11 cellular contexts compared by ENCODE assay signal in the genomic region with DNA sequence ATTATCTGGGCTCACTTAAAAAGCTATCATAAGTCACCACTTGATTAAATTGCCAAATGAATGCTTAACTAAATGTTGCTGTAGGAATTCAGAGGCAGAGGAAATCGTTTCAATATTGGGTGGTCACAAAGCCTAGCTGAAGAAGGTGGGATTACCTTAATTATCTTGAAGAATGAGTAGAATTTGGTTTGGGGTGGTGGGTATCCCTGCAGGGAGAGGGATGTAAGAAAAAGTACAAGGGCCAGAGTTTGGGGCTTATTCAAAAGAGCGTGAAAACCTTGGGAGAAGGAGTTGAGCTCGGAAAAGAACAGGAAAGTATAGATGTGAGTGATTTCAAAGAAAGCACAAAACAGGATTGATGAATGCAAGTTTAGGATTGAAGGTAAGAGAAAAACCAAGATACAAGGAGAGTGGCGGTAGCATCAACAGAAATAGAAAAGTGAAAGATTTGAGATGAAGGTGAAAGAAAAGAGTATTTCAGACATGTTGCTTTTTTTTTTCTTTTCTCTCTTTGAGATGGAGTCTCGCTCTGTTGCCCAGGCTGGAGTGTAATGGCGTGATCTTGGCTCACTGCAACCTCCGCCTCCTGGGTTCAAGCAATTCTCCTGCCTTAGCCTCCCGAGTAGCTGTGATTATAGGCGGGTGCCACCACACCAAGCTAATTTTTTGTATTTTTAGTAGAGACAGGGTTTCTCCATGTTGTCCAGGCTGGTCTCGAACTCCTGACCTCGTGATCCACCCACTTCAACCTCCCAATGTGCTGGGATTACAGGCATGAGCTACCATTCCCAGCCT. TPM values are rescaled to one million over a fixed set of nuclear protein-coding genes. Genes with fewer than 3 reads are reported as not detected.
DNase-seq lines count a peak whose midpoint lies in the region; ATAC-seq, FAIRE-seq and TF ChIP-seq lines count a peak whose summit lies in the region.
"Had no signal": no experiment of that assay in that cellular context is flagged by ENCODE, and none has a peak within 500 bp of the region (broad histone marks: within the 10 kb centered on the region; RNA-seq: fewer than 3 reads in every experiment).

No MANE protein-coding gene starts in this region.

- no peak for TF ChIP-seq EP300 in upper lobe of left lung (IDR thresholded peaks at IDR 0.05)

- H3K4me3 ChIP-seq in DND-41 (ENCODE audit: low read depth in 1 of 2, low read length in 2 of 2) (peak overlapping the region in 1 of 2 experiments; percentile 97; a peak in 3 of 4 replicates), LNCaP clone FGC (ENCODE audit: low read depth, low read length) (peak overlapping the region; percentile 85; the same call in 1 of the 2 replicates), upper lobe of left lung (no peak overlapping the region)

- FAIRE-seq in GM19239 (lab: Jason Lieb, UNC), result no peak
- FAIRE-seq: endometrium had no signal

- H3K27me3 Mint-ChIP-seq in brain (peaks cover 11% of the 10 kb centered on the region), natural killer cell (ENCODE audit: low read depth in 2 of 2) (no peaks in the 10 kb centered on the region)

- peak overlapping the region; percentile 90 to 93 (median 90) for H3K4me3 Mint-ChIP-seq in brain
- peak overlapping the region; percentile 94 for H3K4me3 Mint-ChIP-seq in natural killer cell

- no peak for TF ChIP-seq POLR2A in upper lobe of left lung (IDR thresholded peaks at IDR 0.05)

- H3K9me3 ChIP-seq in DND-41 (ENCODE audit: insufficient read depth, low read length, severe bottlenecking) (no peaks in the 10 kb centered on the region), upper lobe of left lung (no peaks in the 10 kb centered on the region)

- H3K27me3 ChIP-seq in DND-41 (ENCODE audit: insufficient read depth, low read length, poor library complexity), result no peaks in the 10 kb centered on the region
- no peaks in the 10 kb centered on the region for H3K27me3 ChIP-seq in upper lobe of left lung

- H3K79me2 ChIP-seq in DND-41 (ENCODE audit: insufficient read depth, low read length), result peaks cover 26% of the 10 kb centered on the region

- H3K4me1 Mint-ChIP-seq in brain, result peaks cover 32% of the 10 kb centered on the region
- H3K4me1 Mint-ChIP-seq in natural killer cell, result peaks cover 12 to 21% of the 10 kb centered on the region in 2 donors

- H3K36me3 ChIP-seq in DND-41 (ENCODE audit: insufficient read depth, low read length), result peaks cover 9% of the 10 kb centered on the region
- peaks cover 0 to 11% (median 0%) of the 10 kb centered on the region in 4 donors for H3K36me3 ChIP-seq in upper lobe of left lung

- H3K27ac Mint-ChIP-seq in brain, result peak overlapping the region in 2 of 5 experiments; percentile 87 to 92
- peak overlapping the region in 1 of 2 donors; percentile 72 for H3K27ac Mint-ChIP-seq in natural killer cell

- 89 to 90% methylated on average over 11 of the region's 11 CpGs for WGBS in upper lobe of left lung, 2 donors

- H4K20me1 ChIP-seq in DND-41 (ENCODE audit: insufficient read depth, low read length), result no peaks in the 10 kb centered on the region

- H3K27ac ChIP-seq in DND-41 (ENCODE audit: low read length), result no peak overlapping the region
- no peak overlapping the region for H3K27ac ChIP-seq in upper lobe of left lung

- H3K4me2 ChIP-seq in DND-41 (ENCODE audit: insufficient read depth, low read length), result peak overlapping the region; percentile 92

- intact Hi-C loops in natural killer cell (cut with micrococcal nuclease), result loop anchor here (5.0 kb wide), 1 partner anchor 706 kb away; the partner anchor contains the start of genes PPP2R3C and PRORP

- H3K9me3 Mint-ChIP-seq in brain, result peaks cover 0 to 2% (median 0%) of the 10 kb centered on the region in 5 experiments
- no peaks in the 10 kb centered on the region for H3K9me3 Mint-ChIP-seq in natural killer cell

- DNase-seq in DND-41 (no peak), LNCaP clone FGC (ENCODE audit: low read depth) (no peak), natural killer cell (no peak), upper lobe of left lung (no peak), GM19239 (ENCODE audit: insufficient read length, low spot score) (no peak)
- DNase-seq: NCI-H1694 treated with DMSO at 0.1 percent for 48 hours, SHP77 had no signal

- H3K4me1 ChIP-seq in DND-41 (ENCODE audit: insufficient read depth, low read length) (peaks cover 30% of the 10 kb centered on the region), upper lobe of left lung (peaks cover 0 to 9% (median 7%) of the 10 kb centered on the region in 4 donors)

- ATAC-seq in DND-41 (ENCODE audit: insufficient read depth, low read depth) (no peak), natural killer cell (no peak), GM19395 (IDR thresholded peaks at IDR 0.05; ENCODE audit: unreplicated experiment) (no peak), GM21381 (IDR thresholded peaks at IDR 0.05; ENCODE audit: unreplicated experiment) (no peak), upper lobe of left lung (ENCODE audit: low FRiP score in 2 of 2) (no peak)

- TF ChIP-seq CTCF in DND-41 (IDR thresholded peaks at IDR 0.05; ENCODE audit: borderline replicate concordance, extremely low read depth, low read length, poor library complexity, severe bottlenecking), result no peak
- no peak for TF ChIP-seq CTCF in LNCaP clone FGC (IDR thresholded peaks at IDR 0.05; ENCODE audit: control insufficient read depth, extremely low read depth, insufficient read depth)
- TF ChIP-seq CTCF in brain (conservative IDR thresholded peaks at IDR 0.05), result no peak
- no peak for TF ChIP-seq CTCF in natural killer cell (IDR thresholded peaks at IDR 0.05)
- TF ChIP-seq CTCF in upper lobe of left lung (IDR thresholded peaks at IDR 0.05), result no peak

- H2AFZ ChIP-seq in DND-41 (ENCODE audit: low read depth, low read length), result no peak overlapping the region; the same call in 1 of the 2 replicates

- peaks cover 18% of the 10 kb centered on the region for H3K36me3 Mint-ChIP-seq in brain
- H3K36me3 Mint-ChIP-seq in natural killer cell, result no peaks in the 10 kb centered on the region

- peak overlapping the region; percentile 88; the same call in 1 of the 2 replicates for H3K9ac ChIP-seq in DND-41 (ENCODE audit: low read depth, low read length)

RNA-seq across cellular contexts. Expression of gene BRMS1L, which starts 1.7 kb away (rescaled TPM):
- polyA plus RNA-seq in brain (ENCODE audit: insufficient read depth, low read depth, low replicate concordance), result 4.1 TPM
- total RNA-seq in natural killer cell, result 1 to 10 TPM; 5.1 to 9.4 (median 6.3) TPM
- total RNA-seq in upper lobe of left lung, result 10 to 100 TPM in 1 of 6 donors, 1 to 10 TPM in 5; 2.1 to 14.4 (median 6.7) TPM

RNA-seq across cellular contexts. Expression of gene RALGAPA1, which starts 18.8 kb away (rescaled TPM):
- polyA plus RNA-seq in brain (ENCODE audit: insufficient read depth, low read depth, low replicate concordance), result 23.5 TPM
- 100 to 1,000 TPM in 1 of 3 donors, 10 to 100 TPM in 2; 66.5 to 101 (median 90.7) TPM for total RNA-seq in natural killer cell
- 100 to 1,000 TPM in 2 of 6 donors, 10 to 100 TPM in 4; 55.5 to 155 (median 61.1) TPM for total RNA-seq in upper lobe of left lung
